ENCODE assay signal across 17 cellular contexts in the genomic region with DNA sequence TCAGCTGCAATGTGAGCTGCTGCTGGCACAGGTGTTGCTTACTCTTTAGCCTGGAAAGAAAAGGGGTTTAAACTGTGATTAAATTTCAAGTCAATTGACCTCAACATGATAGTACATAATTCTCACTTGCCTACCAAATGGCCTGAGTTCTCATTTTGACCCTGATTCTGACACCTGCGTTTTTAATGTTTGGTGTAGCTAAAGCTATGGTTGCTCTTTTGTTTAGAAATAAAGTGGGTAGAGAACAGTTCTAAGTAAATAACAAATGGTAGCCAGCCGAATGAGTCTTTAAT.
DNase-seq lines count a peak whose midpoint lies in the region; TF ChIP-seq lines count a peak whose summit lies in the region.
"Had no signal": no experiment of that assay in that cellular context is flagged by ENCODE, and none has a peak within 500 bp of the region (broad histone marks: within the 10 kb centered on the region; RNA-seq: fewer than 3 reads in every experiment).

No MANE protein-coding gene starts in this region.

- no peak overlapping the region for H3K27ac ChIP-seq in iPS-18a (ENCODE audit: low read length)
- H3K27ac ChIP-seq: C4-2B, epithelial cell of prostate, upper lobe of left lung had no signal

- no peaks in the 10 kb centered on the region for H3K36me3 Mint-ChIP-seq in type B pancreatic cell
- H3K36me3 Mint-ChIP-seq: activated CD4-positive, alpha-beta memory T cell treated with anti-CD3 and anti-CD28 coated beads for 36 hours; T-cell had no signal

- H3K4me3 Mint-ChIP-seq in type B pancreatic cell = peak overlapping the region; percentile 41
- H3K4me3 Mint-ChIP-seq: activated CD4-positive, alpha-beta memory T cell treated with anti-CD3 and anti-CD28 coated beads for 36 hours; T-cell had no signal

- no peaks in the 10 kb centered on the region for H3K9me3 Mint-ChIP-seq in type B pancreatic cell
- H3K9me3 Mint-ChIP-seq: activated CD4-positive, alpha-beta memory T cell treated with anti-CD3 and anti-CD28 coated beads for 36 hours; T-cell had no signal

- no peak overlapping the region for H3K9ac ChIP-seq in iPS-18a (ENCODE audit: low read length)

- no peaks in the 10 kb centered on the region for H3K27me3 ChIP-seq in iPS-18a (ENCODE audit: control insufficient read depth, insufficient read depth, low read length)
- H3K27me3 ChIP-seq: upper lobe of left lung had no signal

- peak overlapping the region; percentile 37 for H3K4me3 ChIP-seq in iPS-18a (ENCODE audit: low read length)
- H3K4me3 ChIP-seq: upper lobe of left lung had no signal

- H3K27ac Mint-ChIP-seq in type B pancreatic cell = no peak overlapping the region
- H3K27ac Mint-ChIP-seq: activated CD4-positive, alpha-beta memory T cell treated with anti-CD3 and anti-CD28 coated beads for 36 hours; T-cell had no signal

- peaks cover 3% of the 10 kb centered on the region for H3K27me3 Mint-ChIP-seq in type B pancreatic cell
- H3K27me3 Mint-ChIP-seq: activated CD4-positive, alpha-beta memory T cell treated with anti-CD3 and anti-CD28 coated beads for 36 hours; T-cell had no signal

- no peaks in the 10 kb centered on the region for H3K36me3 ChIP-seq in iPS-18a (ENCODE audit: control insufficient read depth, low read depth, low read length)
- H3K36me3 ChIP-seq: upper lobe of left lung had no signal

- H3K4me1 ChIP-seq in iPS-18a (ENCODE audit: control insufficient read depth, low read depth, low read length) = peaks cover 41% of the 10 kb centered on the region
- H3K4me1 ChIP-seq: upper lobe of left lung had no signal

- peaks cover 6% of the 10 kb centered on the region for H3K4me1 Mint-ChIP-seq in type B pancreatic cell (ENCODE audit: unreplicated experiment)
- H3K4me1 Mint-ChIP-seq: T-cell had no signal

- DNase-seq in NCI-H510A treated with DMSO at 0.1 percent for 48 hours (lab: John Stamatoyannopoulos, UW) (peak; percentile 44), NCI-H510A (lab: John Stamatoyannopoulos, UW) (no peak), NCI-H748 treated with DMSO at 0.1 percent for 48 hours (lab: John Stamatoyannopoulos, UW) (peak; percentile 56), type B pancreatic cell (ENCODE audit: extremely low spot score, unreplicated experiment) (no peak), NCI-H82 treated with DMSO at 0.1 percent for 48 hours (lab: John Stamatoyannopoulos, UW; ENCODE audit: unreplicated experiment) (no peak), NCI-H1930 (lab: John Stamatoyannopoulos, UW) (no peak), NCI-H446 (lab: John Stamatoyannopoulos, UW) (no peak)
- DNase-seq: activated CD4-positive, alpha-beta memory T cell treated with anti-CD3 and anti-CD28 coated beads for 36 hours; activated naive CD4-positive, alpha-beta T cell treated with anti-CD3 and anti-CD28 coated beads, Interleukin-2, amount 50 U/mL, for 16 hours; activated T-cell treated with anti-CD3 and anti-CD28 coated beads, Interleukin-2, amount 50 U/mL, for 1 hour; cortex of kidney; stimulated activated naive CD4-positive, alpha-beta T cell treated with Interleukin-2 at 50 U/mL for 16 hours; T-cell; upper lobe of left lung had no signal

- H3K9me3 ChIP-seq in iPS-18a (ENCODE audit: control insufficient read depth, low read depth, low read length) = no peaks in the 10 kb centered on the region
- H3K9me3 ChIP-seq: upper lobe of left lung had no signal

- no peak for TF ChIP-seq CTCF in type B pancreatic cell (conservative IDR thresholded peaks at IDR 0.05)

Comparison
In these comparisons a context has a peak if more than half of its experiments do, and no peak if none do; other contexts are left out.
1. DNase-seq: peak in NCI-H510A treated with DMSO at 0.1 percent for 48 hours (single experiment) and NCI-H748 treated with DMSO at 0.1 percent for 48 hours (single experiment); none in NCI-H510A (single experiment), type B pancreatic cell (single experiment), NCI-H82 treated with DMSO at 0.1 percent for 48 hours (single experiment), NCI-H1930 (0 of 2) and NCI-H446 (0 of 2).